In the genomic region with DNA sequence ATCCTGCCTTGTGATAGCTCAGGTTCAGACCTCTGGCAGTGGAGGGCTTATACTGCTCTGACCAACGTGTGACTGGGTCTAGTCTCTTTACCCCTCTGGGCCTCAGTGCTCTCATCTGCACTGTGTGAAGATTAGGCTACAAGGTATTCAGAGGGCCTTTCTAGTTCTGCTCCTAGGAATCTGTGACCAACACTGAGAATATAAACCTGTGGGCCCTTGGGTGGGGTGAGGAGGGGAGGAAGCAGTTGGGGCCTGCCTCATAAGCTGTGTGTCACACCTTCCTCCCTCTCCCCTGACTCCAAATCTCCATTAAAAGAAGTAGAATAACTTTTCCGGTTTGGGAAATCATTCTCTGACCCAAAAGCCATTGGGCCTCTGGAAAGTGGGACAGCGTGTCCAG, we compare ENCODE assay signal across 9 cellular contexts.
DNase-seq lines count a peak whose midpoint lies in the region; ATAC-seq and TF ChIP-seq lines count a peak whose summit lies in the region.
"Had no signal": no experiment of that assay in that cellular context is flagged by ENCODE, and none has a peak within 500 bp of the region (broad histone marks: within the 10 kb centered on the region; RNA-seq: fewer than 3 reads in every experiment).

No MANE protein-coding gene starts in this region.

- no peak for ATAC-seq in aorta (ENCODE audit: low FRiP score)
- ATAC-seq in GM21526 (IDR thresholded peaks at IDR 0.05; ENCODE audit: low FRiP score, unreplicated experiment): no peak
- ATAC-seq in GM21576 (IDR thresholded peaks at IDR 0.05; ENCODE audit: unreplicated experiment): no peak

- peak overlapping the region; percentile 73 to 89 for H3K27ac ChIP-seq in coronary artery
- peak overlapping the region; percentile 66 for H3K27ac ChIP-seq in osteoblast (ENCODE audit: low read depth, low read length)
- peak overlapping the region; percentile 28 to 94 for H3K27ac ChIP-seq in aorta (ENCODE audit: low read depth in 1 of 2, low read length in 2 of 2)

- H3K9me3 ChIP-seq in osteoblast (ENCODE audit: low read depth, low read length) (no peaks in the 10 kb centered on the region), aorta (ENCODE audit: control insufficient read depth, low read length) (no peaks in the 10 kb centered on the region)

- H3K79me2 ChIP-seq in osteoblast (ENCODE audit: insufficient read depth, low read length): no peaks in the 10 kb centered on the region

- H3K27me3 ChIP-seq in osteoblast (ENCODE audit: insufficient read depth, low read length) (no peaks in the 10 kb centered on the region), aorta (ENCODE audit: control insufficient read depth in 1 of 2, insufficient read depth in 2 of 2, low read length in 1 of 2) (no peaks in the 10 kb centered on the region)

- WGBS in aorta, 2 donors: 4 to 26% methylated on average over 3 of the region's 3 CpGs

- peak; percentile 12 for DNase-seq in stimulated activated CD4-positive, alpha-beta T cell treated with anti-CD3 and anti-CD28 coated beads, Interleukin-4, amount 100 ng/mL, for 24 hours
- no peak for DNase-seq in stimulated activated CD4-positive, alpha-beta T cell treated with anti-CD3 and anti-CD28 coated beads, Interleukin-4, amount 100 ng/mL, for 4 hours
- DNase-seq in coronary artery (ENCODE audit: low spot score): no peak
- DNase-seq in osteoblast (ENCODE audit: insufficient read length, low spot score, missing footprints): no peak
- DNase-seq in aorta: no peak
- DNase-seq in AG08395 (ENCODE audit: low spot score): no peak
- DNase-seq: NCI-H1048 had no signal

- intact Hi-C loops in aorta (cut with DNase I): loop anchor here (2.0 to 5.0 kb wide), 3 partner anchors 34 to 68 kb away; no protein-coding TSS in a partner anchor

- H2AFZ ChIP-seq in osteoblast (ENCODE audit: low read length): peak overlapping the region; percentile 65

- peaks cover 31% of the 10 kb centered on the region for H3K4me1 ChIP-seq in osteoblast (ENCODE audit: insufficient read depth, low read length)
- peaks cover 3 to 8% of the 10 kb centered on the region in 2 donors for H3K4me1 ChIP-seq in aorta (ENCODE audit: control insufficient read depth in 1 of 2, insufficient read depth in 2 of 2, low read length in 2 of 2)

- TF ChIP-seq CTCF in coronary artery (IDR thresholded peaks at IDR 0.05): no peak
- no peak for TF ChIP-seq CTCF in osteoblast (IDR thresholded peaks at IDR 0.05; ENCODE audit: extremely low read depth, low read depth, low read length)

- no peak overlapping the region for H3K4me2 ChIP-seq in osteoblast (ENCODE audit: insufficient read depth, low read length)

- H3K4me3 ChIP-seq in coronary artery (no peak overlapping the region), osteoblast (ENCODE audit: insufficient read depth, low read length) (no peak overlapping the region), aorta (ENCODE audit: low read length in 2 of 2) (no peak overlapping the region)

- no peaks in the 10 kb centered on the region for H3K36me3 ChIP-seq in osteoblast (ENCODE audit: insufficient read depth, low read length)
- H3K36me3 ChIP-seq in aorta (ENCODE audit: control insufficient read depth in 1 of 2, insufficient read depth in 2 of 2, low read length in 1 of 2): no peaks in the 10 kb centered on the region

- no peaks in the 10 kb centered on the region for H4K20me1 ChIP-seq in osteoblast (ENCODE audit: insufficient read depth, low read length)
